ENCODE assay signal across 1 cellular context in the genomic region with DNA sequence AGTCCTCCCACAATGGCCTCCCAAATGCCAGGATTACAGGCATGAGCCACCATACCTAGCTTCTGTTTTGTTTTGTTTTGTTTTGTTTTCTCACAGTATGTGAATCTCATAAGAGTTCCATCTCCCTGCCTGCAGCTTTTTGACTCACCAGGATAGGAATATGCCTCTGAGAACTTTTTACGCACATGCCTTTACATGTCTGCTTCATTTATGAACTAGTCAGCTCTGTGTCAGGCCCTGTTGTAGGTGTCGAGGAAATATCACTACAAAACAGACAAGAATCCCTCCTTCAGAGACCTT.
TF ChIP-seq lines count a peak whose summit lies in the region.

No MANE protein-coding gene starts in this region.

TF ChIP-seq in HepG2, 621 proteins besides CTCF, POLR2A, EP300 and RAD21 (continued from another document):
- TF ChIP-seq, protein P1, sequence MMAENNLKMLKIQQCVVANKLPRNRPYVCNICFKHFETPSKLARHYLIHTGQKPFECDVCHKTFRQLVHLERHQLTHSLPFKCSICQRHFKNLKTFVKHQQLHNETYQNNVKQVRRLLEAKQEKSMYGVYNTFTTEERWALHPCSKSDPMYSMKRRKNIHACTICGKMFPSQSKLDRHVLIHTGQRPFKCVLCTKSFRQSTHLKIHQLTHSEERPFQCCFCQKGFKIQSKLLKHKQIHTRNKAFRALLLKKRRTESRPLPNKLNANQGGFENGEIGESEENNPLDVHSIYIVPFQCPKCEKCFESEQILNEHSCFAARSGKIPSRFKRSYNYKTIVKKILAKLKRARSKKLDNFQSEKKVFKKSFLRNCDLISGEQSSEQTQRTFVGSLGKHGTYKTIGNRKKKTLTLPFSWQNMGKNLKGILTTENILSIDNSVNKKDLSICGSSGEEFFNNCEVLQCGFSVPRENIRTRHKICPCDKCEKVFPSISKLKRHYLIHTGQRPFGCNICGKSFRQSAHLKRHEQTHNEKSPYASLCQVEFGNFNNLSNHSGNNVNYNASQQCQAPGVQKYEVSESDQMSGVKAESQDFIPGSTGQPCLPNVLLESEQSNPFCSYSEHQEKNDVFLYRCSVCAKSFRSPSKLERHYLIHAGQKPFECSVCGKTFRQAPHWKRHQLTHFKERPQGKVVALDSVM (CRISPR knock-in tag; IDR thresholded peaks at IDR 0.05), result peak; percentile 52
- peak; percentile 64 for TF ChIP-seq RARA (CRISPR knock-in tag; IDR thresholded peaks at IDR 0.05)
- no peak for TF ChIP-seq TEAD2 (CRISPR knock-in tag; IDR thresholded peaks at IDR 0.05)
- no peak for TF ChIP-seq MAFF (IDR thresholded peaks at IDR 0.05; ENCODE audit: low read depth, low read length)
- TF ChIP-seq, protein P2, sequence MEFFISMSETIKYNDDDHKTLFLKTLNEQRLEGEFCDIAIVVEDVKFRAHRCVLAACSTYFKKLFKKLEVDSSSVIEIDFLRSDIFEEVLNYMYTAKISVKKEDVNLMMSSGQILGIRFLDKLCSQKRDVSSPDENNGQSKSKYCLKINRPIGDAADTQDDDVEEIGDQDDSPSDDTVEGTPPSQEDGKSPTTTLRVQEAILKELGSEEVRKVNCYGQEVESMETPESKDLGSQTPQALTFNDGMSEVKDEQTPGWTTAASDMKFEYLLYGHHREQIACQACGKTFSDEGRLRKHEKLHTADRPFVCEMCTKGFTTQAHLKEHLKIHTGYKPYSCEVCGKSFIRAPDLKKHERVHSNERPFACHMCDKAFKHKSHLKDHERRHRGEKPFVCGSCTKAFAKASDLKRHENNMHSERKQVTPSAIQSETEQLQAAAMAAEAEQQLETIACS (CRISPR knock-in tag; IDR thresholded peaks at IDR 0.05), result no peak
- no peak for TF ChIP-seq SOX6 (IDR thresholded peaks at IDR 0.05)
- 0 out of 2 replicates have a peak, but pooled peaks have one; percentile 27 for TF ChIP-seq SOX6 (CRISPR knock-in tag; IDR thresholded peaks at IDR 0.05)
